In the genomic region with DNA sequence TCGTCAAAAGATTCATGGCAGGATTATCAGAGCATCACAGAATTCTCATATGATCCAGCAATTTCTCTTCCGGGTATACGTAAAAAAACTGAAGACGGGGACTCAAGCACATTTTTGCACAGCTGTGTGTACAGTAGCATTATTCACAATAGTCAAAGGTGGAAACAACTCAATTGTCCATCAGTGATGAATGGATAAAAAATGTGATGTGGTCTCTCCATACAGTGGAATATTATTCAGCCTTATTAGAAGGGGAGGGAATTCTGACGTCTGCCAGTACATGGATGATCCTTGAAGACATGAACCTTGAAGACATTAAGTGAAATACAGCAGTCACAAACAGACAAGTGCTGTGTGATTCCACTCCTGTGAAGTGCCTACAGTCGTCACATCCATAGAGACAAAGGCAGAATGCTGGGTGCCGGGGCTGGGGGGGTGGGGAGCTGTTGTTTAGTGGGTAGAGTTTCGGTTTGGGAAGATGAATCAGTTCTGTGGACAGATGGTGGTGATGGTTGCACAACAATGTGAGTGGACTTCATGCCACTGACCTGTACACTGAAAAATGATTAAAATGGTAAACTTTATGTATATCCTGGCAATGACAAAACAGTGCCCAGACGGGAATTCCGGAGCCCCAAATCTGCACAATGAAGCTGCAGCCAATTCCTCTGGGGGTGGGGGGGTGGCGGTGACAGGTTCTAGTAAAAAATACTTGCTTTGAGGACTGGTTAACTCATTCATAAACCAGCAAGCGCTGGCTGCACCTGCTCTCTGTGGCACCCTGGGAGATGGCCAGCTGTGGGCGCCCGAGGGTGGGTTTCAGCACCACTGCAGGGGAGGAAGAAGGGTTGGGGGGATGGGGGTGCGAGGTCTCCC, we compare ENCODE assay signal across 10 cellular contexts.
DNase-seq lines count a peak whose midpoint lies in the region; TF ChIP-seq lines count a peak whose summit lies in the region.
"Had no signal": no experiment of that assay in that cellular context is flagged by ENCODE, and none has a peak within 500 bp of the region (broad histone marks: within the 10 kb centered on the region; RNA-seq: fewer than 3 reads in every experiment).

No MANE protein-coding gene starts in this region.

- DNase-seq in AG08396 (ENCODE audit: low spot score) (peak; percentile 47), HCEC 1CT (peak; percentile 85), RPMI8226 (peak; percentile 63), fibroblast of villous mesenchyme (ENCODE audit: low read depth) (peak; percentile 63), 8988T (no peak), activated gamma-delta T cell (lab: John Stamatoyannopoulos, UW) (no peak), glomerular visceral epithelial cell (ENCODE audit: extremely low spot score) (no peak)
- no peak for DNase-seq in activated CD4-positive, alpha-beta T cell treated with anti-CD3 and anti-CD28 coated beads for 4 hours
- DNase-seq: Caco-2, Karpas-422 had no signal

- TF ChIP-seq CTCF in fibroblast of villous mesenchyme (IDR thresholded peaks at IDR 0.05; ENCODE audit: insufficient read depth, low read depth, low read length), result no peak

- H3K4me3 ChIP-seq in fibroblast of villous mesenchyme (ENCODE audit: low read depth, low read length), result no peak overlapping the region

Comparison
In these comparisons a context has a peak if more than half of its experiments do, and no peak if none do; other contexts are left out.
1. DNase-seq: peak in AG08396 (single experiment), HCEC 1CT (single experiment), RPMI8226 (single experiment) and fibroblast of villous mesenchyme (single experiment); none in 8988T (single experiment), activated gamma-delta T cell (single experiment), glomerular visceral epithelial cell (single experiment) and activated CD4-positive, alpha-beta T cell treated with anti-CD3 and anti-CD28 coated beads for 4 hours (0 of 2).